In genomic region chr15:92613841-92614240, GRCh38 we compare ENCODE assay signal across 22 cellular contexts.
"Had no signal": no experiment of that assay in that cellular context is flagged by ENCODE, and none has a peak within 500 bp of the region (broad histone marks: within the 10 kb centered on the region; RNA-seq: fewer than 3 reads in every experiment).

No MANE protein-coding gene starts in this region.

- H3K27ac Mint-ChIP-seq: activated CD4-positive, alpha-beta T cell treated with anti-CD3 and anti-CD28 coated beads, Interleukin-2, amount 10 ng/mL, durations not matched to agents 7 days and 5 days; activated CD8-positive, alpha-beta T cell treated with anti-CD3 and anti-CD28 coated beads, Interleukin-2, amount 10 ng/mL, durations not matched to agents 7 days and 5 days; activated naive CD8-positive, alpha-beta T cell; activated T-helper 1 cell treated with anti-CD3 and anti-CD28 coated beads, Interleukin-12 subunit alpha, Interleukin-12 subunit beta, Interleukin-2, Interleukin-4 antibody, amounts not matched to agents 30 ng/mL and 10 ng/mL and 1 ng/mL, durations not matched to agents 14 hours and 24 hours and 36 hours; naive B cell; progenitor cell of endocrine pancreas had no signal

- H3K36me3 Mint-ChIP-seq: activated naive CD8-positive, alpha-beta T cell; naive B cell had no signal

- H3K4me1 Mint-ChIP-seq: activated CD4-positive, alpha-beta T cell treated with anti-CD3 and anti-CD28 coated beads, Interleukin-2, amount 10 ng/mL, durations not matched to agents 7 days and 5 days; central memory CD8-positive, alpha-beta T cell; naive B cell; stimulated activated naive CD8-positive, alpha-beta T cell treated with anti-CD3 and anti-CD28 coated beads, Interleukin-15, amount 100 ng/mL, for 72 hours had no signal

- H3K27me3 ChIP-seq: adrenal gland, ascending aorta, colonic mucosa, esophagus squamous epithelium, gastrocnemius medialis, suprapubic skin, transverse colon had no signal

- H3K4me1 ChIP-seq: colonic mucosa had no signal

- H3K27me3 Mint-ChIP-seq: activated CD4-positive, alpha-beta T cell treated with anti-CD3 and anti-CD28 coated beads, Interleukin-2, amount 10 ng/mL, durations not matched to agents 7 days and 5 days; activated naive CD8-positive, alpha-beta T cell; naive B cell; progenitor cell of endocrine pancreas; stimulated activated naive CD8-positive, alpha-beta T cell treated with anti-CD3 and anti-CD28 coated beads, Interleukin-15, amount 100 ng/mL, for 72 hours had no signal

- H3K27ac ChIP-seq: adrenal gland, ascending aorta, colonic mucosa, esophagus squamous epithelium, gastrocnemius medialis, suprapubic skin, transverse colon had no signal

- H3K36me3 ChIP-seq: adrenal gland, ascending aorta, colonic mucosa, esophagus squamous epithelium, gastrocnemius medialis, suprapubic skin, transverse colon had no signal

- H3K9me3 ChIP-seq: adrenal gland, ascending aorta, colonic mucosa, esophagus squamous epithelium, gastrocnemius medialis, SK-N-SH, suprapubic skin, transverse colon had no signal

- H3K4me2 ChIP-seq: SK-N-SH had no signal

- H3K9me3 Mint-ChIP-seq: activated CD4-positive, alpha-beta T cell treated with anti-CD3 and anti-CD28 coated beads, Interleukin-2, amount 10 ng/mL, durations not matched to agents 7 days and 5 days; activated T-helper 1 cell treated with anti-CD3 and anti-CD28 coated beads, Interleukin-12 subunit alpha, Interleukin-12 subunit beta, Interleukin-2, Interleukin-4 antibody, amounts not matched to agents 30 ng/mL and 10 ng/mL and 1 ng/mL, durations not matched to agents 14 hours and 24 hours and 36 hours; central memory CD8-positive, alpha-beta T cell; stimulated activated naive CD8-positive, alpha-beta T cell treated with anti-CD3 and anti-CD28 coated beads, Interleukin-15, amount 100 ng/mL, for 72 hours had no signal

- H3K4me3 ChIP-seq: adrenal gland, ascending aorta, colonic mucosa, esophagus squamous epithelium, gastrocnemius medialis, suprapubic skin, transverse colon had no signal

- H3K9me2 ChIP-seq: SK-N-SH had no signal

- H3K4me3 Mint-ChIP-seq: activated CD4-positive, alpha-beta T cell treated with anti-CD3 and anti-CD28 coated beads, Interleukin-2, amount 10 ng/mL, durations not matched to agents 7 days and 5 days; activated CD8-positive, alpha-beta T cell treated with anti-CD3 and anti-CD28 coated beads, Interleukin-2, amount 10 ng/mL, durations not matched to agents 7 days and 5 days; activated naive CD8-positive, alpha-beta T cell; activated T-helper 1 cell treated with anti-CD3 and anti-CD28 coated beads, Interleukin-12 subunit alpha, Interleukin-12 subunit beta, Interleukin-2, Interleukin-4 antibody, amounts not matched to agents 30 ng/mL and 10 ng/mL and 1 ng/mL, durations not matched to agents 14 hours and 24 hours and 36 hours; central memory CD8-positive, alpha-beta T cell; stimulated activated naive CD8-positive, alpha-beta T cell treated with anti-CD3 and anti-CD28 coated beads, Interleukin-15, amount 100 ng/mL, for 72 hours had no signal

- ATAC-seq: activated CD4-positive, CD25-positive, alpha-beta regulatory T cell treated with anti-CD3 and anti-CD28 coated beads, Interleukin-2, amount 50 U/mL, for 24 hours; activated CD8-positive, alpha-beta T cell treated with anti-CD3 and anti-CD28 coated beads, Interleukin-2, amount 10 ng/mL, durations not matched to agents 7 days and 5 days; gastrocnemius medialis; stimulated activated naive CD8-positive, alpha-beta T cell treated with anti-CD3 and anti-CD28 coated beads, Interleukin-15, amount 100 ng/mL, for 72 hours had no signal

- DNase-seq: activated CD4-positive, alpha-beta T cell treated with anti-CD3 and anti-CD28 coated beads, Interleukin-2, amount 10 ng/mL, durations not matched to agents 7 days and 5 days; activated CD8-positive, alpha-beta T cell treated with anti-CD3 and anti-CD28 coated beads, Interleukin-2, amount 10 ng/mL, durations not matched to agents 7 days and 5 days; colonic mucosa; esophagus squamous epithelium; hippocampal formation; mesenchymal stem cell; naive B cell; SK-N-SH; stimulated activated CD4-positive, alpha-beta T cell treated with anti-CD3 and anti-CD28 coated beads, Interleukin-12 subunit alpha, Interleukin-12 subunit beta, amount 100 ng/mL, for 4 hours; stimulated activated CD4-positive, alpha-beta T cell treated with anti-CD3 and anti-CD28 coated beads, Interleukin-4, amount 100 ng/mL, for 4 hours; stimulated activated naive CD8-positive, alpha-beta T cell treated with anti-CD3 and anti-CD28 coated beads, Interleukin-15, amount 100 ng/mL, for 72 hours; T-helper 2 cell; transverse colon had no signal
